8 cellular contexts compared by ENCODE assay signal in genomic region chr6:149717255-149717587, GRCh38. TPM values are rescaled to one million over a fixed set of nuclear protein-coding genes. Genes with fewer than 3 reads are reported as not detected.
DNase-seq lines count a peak whose midpoint lies in the region; ATAC-seq and TF ChIP-seq lines count a peak whose summit lies in the region.

No MANE protein-coding gene starts in this region.

- intact Hi-C loops in stomach (cut with DNase I; ENCODE audit: low total_unique reads): loop anchor here (10.0 kb wide), 1 partner anchor 172 kb away; the partner anchor contains the start of gene PPIL4

- WGBS in iPS DF 6.9 (ENCODE audit: insufficient coverage, insufficient read length): no CpG with 5 or more reads among the region's 9 CpGs
- 0% methylated on average over 9 of the region's 9 CpGs for WGBS in stomach, 5 donors

- peak; percentile 52 for DNase-seq in NCI-H82 treated with DMSO at 0.1 percent for 48 hours (lab: John Stamatoyannopoulos, UW; ENCODE audit: unreplicated experiment)
- DNase-seq in NCI-H82 (lab: John Stamatoyannopoulos, UW): no peak
- no peak for DNase-seq in iPS DF 6.9 (ENCODE audit: low read depth, low spot score)
- DNase-seq in stomach: no peak
- no peak for DNase-seq in medulla oblongata (ENCODE audit: extremely low spot score)
- DNase-seq in NAMALWA (ENCODE audit: low spot score): no peak

- H3K27ac ChIP-seq in iPS DF 6.9 (ENCODE audit: low read length) (no peak overlapping the region), stomach (peak overlapping the region; percentile 98 to 100 (median 98))

- no peak for TF ChIP-seq EP300 in stomach (IDR thresholded peaks at IDR 0.05)

- H3K4me1 ChIP-seq in iPS DF 6.9 (ENCODE audit: control insufficient read depth, insufficient read depth, low read length): no peaks in the 10 kb centered on the region
- peaks cover 19 to 53% (median 31%) of the 10 kb centered on the region in 4 donors for H3K4me1 ChIP-seq in stomach

- H3K9me3 ChIP-seq in iPS DF 6.9 (ENCODE audit: control insufficient read depth, insufficient read depth, low read length) (no peaks in the 10 kb centered on the region), stomach (no peaks in the 10 kb centered on the region)

- no peaks in the 10 kb centered on the region for H3K27me3 ChIP-seq in iPS DF 6.9 (ENCODE audit: control insufficient read depth, insufficient read depth, low read length)
- no peaks in the 10 kb centered on the region for H3K27me3 ChIP-seq in stomach

- TF ChIP-seq CTCF in WI38 (IDR thresholded peaks at IDR 0.05; ENCODE audit: low read depth, low read length) (no peak), stomach (IDR thresholded peaks at IDR 0.05) (no peak)

- H3K4me3 ChIP-seq in WI38 (ENCODE audit: low read depth, low read length): peak overlapping the region; percentile 77
- peak overlapping the region; percentile 87 for H3K4me3 ChIP-seq in iPS DF 6.9 (ENCODE audit: low read length)
- H3K4me3 ChIP-seq in stomach: peak overlapping the region; percentile 62 to 93 (median 78)

- H3K36me3 ChIP-seq in iPS DF 6.9 (ENCODE audit: control insufficient read depth, insufficient read depth, low read length) (no peaks in the 10 kb centered on the region; the same call in 1 of the 2 replicates), stomach (peaks cover 0 to 6% (median 0%) of the 10 kb centered on the region in 4 donors)

- TF ChIP-seq POLR2A in stomach (IDR thresholded peaks at IDR 0.05): no peak

- no peak for ATAC-seq in HG02759 (IDR thresholded peaks at IDR 0.05; ENCODE audit: unreplicated experiment)

RNA-seq across cellular contexts. Expression of gene LATS1, which starts 0.7 kb away (rescaled TPM):
- total RNA-seq in stomach: 100 to 1,000 TPM in 1 of 5 donors, 10 to 100 TPM in 4; 10.7 to 109 (median 28.4) TPM
- polyA plus RNA-seq in stomach: 1 to 10 TPM; 3.8 to 5.0 (median 4.1) TPM

RNA-seq across cellular contexts. Expression of gene NUP43, which starts 29.1 kb away (rescaled TPM):
- 10 to 100 TPM in 4 of 5 donors, 1 to 10 TPM in 1; 1.2 to 51.9 (median 39.0) TPM for total RNA-seq in stomach
- 1 to 10 TPM; 5.2 to 9.0 (median 6.3) TPM for polyA plus RNA-seq in stomach

RNA-seq across cellular contexts. Expression of gene PCMT1, which starts 32.3 kb away (rescaled TPM):
- 100 to 1,000 TPM in 1 of 5 donors, 10 to 100 TPM in 3, 1 to 10 TPM in 1; 2.6 to 109 (median 78.6) TPM for total RNA-seq in stomach
- polyA plus RNA-seq in stomach: 10 to 100 TPM; 35.6 to 44.5 (median 42.0) TPM
